Comparison of ENCODE assay signal across 10 cellular contexts in the genomic region with DNA sequence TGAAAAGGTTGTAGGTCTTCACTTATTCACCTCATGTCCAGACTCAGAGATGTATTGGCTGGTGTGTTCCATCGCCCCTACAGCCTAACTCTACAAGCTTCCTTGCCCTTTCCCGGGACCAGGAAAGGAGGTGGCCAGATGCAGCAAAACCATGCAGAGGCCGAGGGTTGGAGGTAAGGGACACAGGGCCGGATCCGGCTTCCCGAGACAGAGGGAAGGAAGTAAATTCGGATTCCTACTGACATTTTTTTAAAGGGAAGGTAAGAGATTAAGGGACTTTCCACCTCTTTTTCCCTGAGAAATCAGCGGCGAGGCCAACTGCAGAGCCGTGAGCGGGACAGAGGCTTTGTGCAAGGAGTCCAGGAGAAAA. TPM values are rescaled to one million over a fixed set of nuclear protein-coding genes. Genes with fewer than 3 reads are reported as not detected.
A peak's percentile ranks its signal among the peaks of the same experiment; 100 is the strongest.
DNase-seq lines count a peak whose midpoint lies in the region; ATAC-seq and TF ChIP-seq lines count a peak whose summit lies in the region.
"Had no signal": no experiment of that assay in that cellular context is flagged by ENCODE, and none has a peak within 500 bp of the region (broad histone marks: within the 10 kb centered on the region; RNA-seq: fewer than 3 reads in every experiment).

No MANE protein-coding gene starts in this region.

- H3K4me1 Mint-ChIP-seq in neural crest cell, result no peaks in the 10 kb centered on the region

- H3K27me3 Mint-ChIP-seq in neural crest cell (ENCODE audit: low read depth), result peaks cover 58% of the 10 kb centered on the region

- peaks cover 0 to under 1% of the 10 kb centered on the region in 2 donors for H3K9me3 ChIP-seq in right atrium auricular region

- peak overlapping the region; percentile 78 for H3K4me3 Mint-ChIP-seq in neural crest cell

- H3K4me3 ChIP-seq in coronary artery (peak overlapping the region; percentile 60), right atrium auricular region (no peak overlapping the region)

- H3K4me1 ChIP-seq in right atrium auricular region, result no peaks in the 10 kb centered on the region

- no peak overlapping the region for H3K27ac Mint-ChIP-seq in neural crest cell (ENCODE audit: unreplicated experiment)

- no peaks in the 10 kb centered on the region for H3K36me3 ChIP-seq in right atrium auricular region
- H3K36me3 ChIP-seq: heart left ventricle had no signal

- no peaks in the 10 kb centered on the region for H3K9me3 Mint-ChIP-seq in neural crest cell

- no peaks in the 10 kb centered on the region for H3K36me3 Mint-ChIP-seq in neural crest cell (ENCODE audit: low read depth)

- H3K27ac ChIP-seq in coronary artery (no peak overlapping the region), right atrium auricular region (no peak overlapping the region)
- H3K27ac ChIP-seq: heart left ventricle had no signal

- DNase-seq in GM10266 (ENCODE audit: extremely low spot score), result peak; percentile 21
- peak; percentile 100 for DNase-seq in NCI-H510A treated with DMSO at 0.1 percent for 48 hours (lab: John Stamatoyannopoulos, UW)
- DNase-seq in coronary artery (ENCODE audit: low spot score), result no peak
- DNase-seq in neural crest cell (ENCODE audit: low read depth, low spot score), result no peak
- no peak for DNase-seq in A172 (ENCODE audit: low spot score)
- no peak for DNase-seq in right atrium auricular region (ENCODE audit: low spot score)
- DNase-seq: heart left ventricle; stimulated activated naive CD4-positive, alpha-beta T cell had no signal

- H3K27me3 ChIP-seq in right atrium auricular region, result peaks cover 0 to 5% of the 10 kb centered on the region in 2 donors

- TF ChIP-seq CTCF in GM10266 (IDR thresholded peaks at IDR 0.05; ENCODE audit: control insufficient read depth, insufficient read depth, low read depth, missing control alignments) (no peak), coronary artery (IDR thresholded peaks at IDR 0.05) (no peak), neural crest cell (conservative IDR thresholded peaks at IDR 0.05) (no peak), right atrium auricular region (IDR thresholded peaks at IDR 0.05) (no peak)

- ATAC-seq in HG03457 (IDR thresholded peaks at IDR 0.05; ENCODE audit: unreplicated experiment) (no peak), HG03378 (IDR thresholded peaks at IDR 0.05; ENCODE audit: unreplicated experiment) (no peak)

RNA-seq across cellular contexts. Expression of a gene that starts 12.7 kb away (rescaled TPM):
- total RNA-seq in neural crest cell, result 0.63 and 0.77 TPM in 2 replicates
- not detected in 2 replicates for total RNA-seq in A172 (2014; rRNA removed; shearing (Covaris generic))
- under 1 TPM in 1 of 2 donors, not detected in 1; 0.22 TPM for total RNA-seq in right atrium auricular region

RNA-seq across cellular contexts. Expression of a gene that starts 41.4 kb away (rescaled TPM):
- total RNA-seq in neural crest cell (16.0 and 17.6 TPM in 2 replicates), right atrium auricular region (1 to 10 TPM in 1 of 2 donors, under 1 TPM in 1; 0.67 to 1.0 TPM)
- total RNA-seq in A172 (2014; rRNA removed; shearing (Covaris generic)), result 13.2 and 13.9 TPM in 2 replicates

RNA-seq across cellular contexts. Expression of a gene that starts 55.4 kb away (rescaled TPM):
- total RNA-seq in neural crest cell (37.3 and 40.0 TPM in 2 replicates), right atrium auricular region (10 to 100 TPM; 71.5 to 89.3 TPM)
- total RNA-seq in A172 (2014; rRNA removed; shearing (Covaris generic)), result 22.9 and 34.6 TPM in 2 replicates

RNA-seq across cellular contexts. Expression of a gene that starts 55.8 kb away (rescaled TPM):
- 17.0 and 17.6 TPM in 2 replicates for total RNA-seq in neural crest cell
- total RNA-seq in A172 (2014; rRNA removed; shearing (Covaris generic)), result 30.6 and 39.5 TPM in 2 replicates
- 1 to 10 TPM; 6.1 to 8.6 TPM for total RNA-seq in right atrium auricular region

RNA-seq across cellular contexts. Expression of a gene that starts 59.9 kb away (rescaled TPM):
- 70.3 and 72.1 TPM in 2 replicates for total RNA-seq in neural crest cell
- total RNA-seq in A172 (2014; rRNA removed; shearing (Covaris generic)), result 16.0 and 22.5 TPM in 2 replicates
- under 1 TPM; 0.48 to 0.55 TPM for total RNA-seq in right atrium auricular region

Comparison
In these comparisons a context has a peak if more than half of its experiments do, and no peak if none do; other contexts are left out.
1. DNase-seq: peak in GM10266 (single experiment) and NCI-H510A treated with DMSO at 0.1 percent for 48 hours (single experiment); none in coronary artery (single experiment), neural crest cell (single experiment), A172 (single experiment) and right atrium auricular region (single experiment).